16 cellular contexts compared by ENCODE assay signal in genomic region chr7:143351060-143351459, GRCh38. TPM values are rescaled to one million over a fixed set of nuclear protein-coding genes. Genes with fewer than 3 reads are reported as not detected.
DNase-seq lines count a peak whose midpoint lies in the region; ATAC-seq and TF ChIP-seq lines count a peak whose summit lies in the region.
"Had no signal": no experiment of that assay in that cellular context is flagged by ENCODE, and none has a peak within 500 bp of the region (broad histone marks: within the 10 kb centered on the region; RNA-seq: fewer than 3 reads in every experiment).

No MANE protein-coding gene starts in this region.

- no peak overlapping the region for H3K4me3 ChIP-seq in osteoblast (ENCODE audit: insufficient read depth, low read length)
- no peak overlapping the region for H3K4me3 ChIP-seq in foreskin fibroblast (ENCODE audit: low read depth in 1 of 2, low read length in 2 of 2)

- DNase-seq in Daoy (ENCODE audit: low read depth): peak; percentile 46
- peak; percentile 35 for DNase-seq in amniotic epithelial cell (ENCODE audit: low read depth)
- DNase-seq in inferior parietal cortex (ENCODE audit: extremely low spot score): peak; percentile 69
- peak; percentile 69 for DNase-seq in osteoblast (ENCODE audit: insufficient read length, low spot score, missing footprints)
- no peak for DNase-seq in cortex of kidney (lab: John Stamatoyannopoulos, UW)
- DNase-seq in foreskin fibroblast: no peak
- DNase-seq: CD4-positive, alpha-beta memory T cell; DMS53; NCI-H1092 treated with DMSO at 0.1 percent for 48 hours; NCI-H146; NCI-H2081; NCI-H2171 treated with DMSO at 0.1 percent for 48 hours; NCI-H446; NCI-H69 had no signal

- no peaks in the 10 kb centered on the region for H3K36me3 ChIP-seq in osteoblast (ENCODE audit: insufficient read depth, low read length)

- no peak overlapping the region for H2AFZ ChIP-seq in osteoblast (ENCODE audit: low read length)

- H3K4me2 ChIP-seq in osteoblast (ENCODE audit: insufficient read depth, low read length): no peak overlapping the region

- ATAC-seq in HG03196 (IDR thresholded peaks at IDR 0.05; ENCODE audit: unreplicated experiment): no peak
- ATAC-seq: Panc1 had no signal

- TF ChIP-seq CTCF in osteoblast (IDR thresholded peaks at IDR 0.05; ENCODE audit: extremely low read depth, low read depth, low read length) (no peak), foreskin fibroblast (IDR thresholded peaks at IDR 0.05; ENCODE audit: low read depth, low read length) (no peak)

- H3K9me3 ChIP-seq in osteoblast (ENCODE audit: low read depth, low read length): no peaks in the 10 kb centered on the region

- H3K27me3 ChIP-seq in osteoblast (ENCODE audit: insufficient read depth, low read length): peaks cover 35% of the 10 kb centered on the region

- H3K79me2 ChIP-seq in osteoblast (ENCODE audit: insufficient read depth, low read length): no peaks in the 10 kb centered on the region

- H4K20me1 ChIP-seq in osteoblast (ENCODE audit: insufficient read depth, low read length): no peaks in the 10 kb centered on the region

- H3K27ac ChIP-seq in osteoblast (ENCODE audit: low read depth, low read length): no peak overlapping the region

- H3K4me1 ChIP-seq in osteoblast (ENCODE audit: insufficient read depth, low read length): no peaks in the 10 kb centered on the region

RNA-seq across cellular contexts. Expression of gene FAM131B, which starts 11.5 kb away (rescaled TPM):
- 2.2 and 4.0 TPM in 2 replicates for total RNA-seq in Daoy (2014; rRNA removed; shearing (Covaris generic))
- 1.2 and 1.4 TPM in 2 replicates for total RNA-seq in osteoblast

RNA-seq across cellular contexts. Expression of gene ZYX, which starts 30.1 kb away (rescaled TPM):
- total RNA-seq in Daoy (2014; rRNA removed; shearing (Covaris generic)): 121 and 128 TPM in 2 replicates
- total RNA-seq in osteoblast: 38.9 and 47.4 TPM in 2 replicates

RNA-seq across cellular contexts. Expression of gene CLCN1, which starts 35.1 kb away (rescaled TPM):
- 0.23 TPM in 1 of 2 replicates, not detected in the other for total RNA-seq in Daoy (2014; rRNA removed; shearing (Covaris generic))
- total RNA-seq in osteoblast: under 0.01 TPM in 2 replicates
- total RNA-seq: CD4-positive, alpha-beta memory T cell had no signal

RNA-seq across cellular contexts. Expression of gene EPHA1, which starts 57.6 kb away (rescaled TPM):
- 0.09 TPM in 1 of 2 replicates, not detected in the other for total RNA-seq in Daoy (2014; rRNA removed; shearing (Covaris generic))
- total RNA-seq in osteoblast: not detected in 2 replicates

Comparison
In these comparisons a context has a peak if more than half of its experiments do, and no peak if none do; other contexts are left out.
1. DNase-seq: peak in Daoy (single experiment), amniotic epithelial cell (single experiment), inferior parietal cortex (single experiment) and osteoblast (single experiment); none in cortex of kidney (single experiment) and foreskin fibroblast (0 of 2).